8 cellular contexts compared by ENCODE assay signal in genomic region chr14:101760138-101761011, GRCh38. TPM values are rescaled to one million over a fixed set of nuclear protein-coding genes. Genes with fewer than 3 reads are reported as not detected.
DNase-seq lines count a peak whose midpoint lies in the region; FAIRE-seq and TF ChIP-seq lines count a peak whose summit lies in the region.

No MANE protein-coding gene starts in this region.

- DNase-seq in GM20000 (ENCODE audit: low spot score) (peak; percentile 98), HTR-8/SVneo (ENCODE audit: insufficient read length, low spot score) (peak; percentile 91), lung microvascular endothelial cell (ENCODE audit: low read depth in 2 of 2) (peak; percentile 99 to 100)
- peak; percentile 90 for DNase-seq in NK-92 treated with Interleukin-12 subunit alpha and Interleukin-12 subunit beta, amount 100 ng/mL, for 24 hours (lab: John Stamatoyannopoulos, UW)
- DNase-seq in activated CD8-positive, alpha-beta memory T cell treated with anti-CD3 and anti-CD28 coated beads for 4 hours (ENCODE audit: low read depth in 2 of 2), result peak; percentile 91 to 96
- DNase-seq in effector CD8-positive, alpha-beta T cell (lab: John Stamatoyannopoulos, UW), result peak; percentile 95
- DNase-seq in stimulated activated CD4-positive, alpha-beta T cell treated with anti-CD3 and anti-CD28 coated beads, Interleukin-4, amount 100 ng/mL, for 48 hours (ENCODE audit: low read depth in 2 of 2), result peak; percentile 94 to 97

- H3K9ac ChIP-seq in BLaER1 treated with 17β-estradiol and CSF1 and Interleukin-3, amounts not matched to agents 10 nM and 100 nM, result no peak overlapping the region

- H3K4me2 ChIP-seq in BLaER1 treated with 17β-estradiol and CSF1 and Interleukin-3, amounts not matched to agents 10 nM and 100 nM, result peak overlapping the region in 10 of 11 experiments; percentile 19 to 77 (median 41); a peak in 14 of 22 replicates

- TF ChIP-seq CTCF in GM20000 (IDR thresholded peaks at IDR 0.05; ENCODE audit: extremely low read depth, missing control alignments), result no peak

- H3K4me1 ChIP-seq in BLaER1 treated with 17β-estradiol and CSF1 and Interleukin-3, amounts not matched to agents 10 nM and 100 nM, result peaks cover 34 to 59% (median 49%) of the 10 kb centered on the region in 10 experiments

- peaks cover 7 to 25% (median 21%) of the 10 kb centered on the region in 11 experiments; a peak in 19 of 22 replicates for H3K36me3 ChIP-seq in BLaER1 treated with 17β-estradiol and CSF1 and Interleukin-3, amounts not matched to agents 10 nM and 100 nM

- H3K27ac ChIP-seq in BLaER1 treated with 17β-estradiol and CSF1 and Interleukin-3, amounts not matched to agents 10 nM and 100 nM, result no peak overlapping the region

- H3K27me3 ChIP-seq in BLaER1 treated with 17β-estradiol and CSF1 and Interleukin-3, amounts not matched to agents 10 nM and 100 nM, result no peaks in the 10 kb centered on the region

- peak; percentile 87 for FAIRE-seq in HTR-8/SVneo (lab: Jason Lieb, UNC)

- peaks cover 0 to 37% (median 21%) of the 10 kb centered on the region in 11 experiments; a peak in 15 of 22 replicates for H4K20me1 ChIP-seq in BLaER1 treated with 17β-estradiol and CSF1 and Interleukin-3, amounts not matched to agents 10 nM and 100 nM

- peak overlapping the region in 4 of 10 experiments; percentile 31 to 97 (median 66); a peak in 8 of 20 replicates for H3K4me3 ChIP-seq in BLaER1 treated with 17β-estradiol and CSF1 and Interleukin-3, amounts not matched to agents 10 nM and 100 nM

- 0 out of 22 replicates have a peak, but pooled peaks cover 0 to 6% (median 0%) of the 10 kb centered on the region in 11 experiments for H3K9me3 ChIP-seq in BLaER1 treated with 17β-estradiol and CSF1 and Interleukin-3, amounts not matched to agents 10 nM and 100 nM (replicated peaks in 1 of 11)

RNA-seq across cellular contexts. Expression of gene PPP2R5C, which starts 1.1 kb away (rescaled TPM):
- total RNA-seq in lung microvascular endothelial cell, result 59.7 and 65.9 TPM in 2 replicates
